Comparison of ENCODE assay signal across 1 cellular context in genomic region chr19:38389957-38390924, GRCh38.
TF ChIP-seq lines count a peak whose summit lies in the region.

No MANE protein-coding gene starts in this region.

TF ChIP-seq in H1, 55 proteins besides CTCF, POLR2A, EP300 and RAD21:
- TF ChIP-seq BRCA1 (IDR thresholded peaks at IDR 0.05; ENCODE audit: low read depth, low read length) (no peak), GABPA (IDR thresholded peaks at IDR 0.05; ENCODE audit: borderline replicate concordance, insufficient read depth, low read length) (no peak), RFX5 (IDR thresholded peaks at IDR 0.05; ENCODE audit: borderline replicate concordance, low read depth, low read length) (no peak), MAFK (IDR thresholded peaks at IDR 0.05; ENCODE audit: low read depth, low read length) (no peak), TCF12 (IDR thresholded peaks at IDR 0.05; ENCODE audit: low read depth, low read length) (no peak), RBBP5 (IDR thresholded peaks at IDR 0.05; ENCODE audit: borderline replicate concordance, low read depth, low read length) (no peak), JUN (IDR thresholded peaks at IDR 0.05; ENCODE audit: low read depth, low read length) (no peak), SIX5 (IDR thresholded peaks at IDR 0.05; ENCODE audit: low read depth, low read length) (no peak), CHD2 (IDR thresholded peaks at IDR 0.05; ENCODE audit: low read length) (no peak), SIN3A (conservative IDR thresholded peaks at IDR 0.05 in 1 of 2, IDR thresholded peaks at IDR 0.05 in 1 of 2; ENCODE audit: low read depth in 1 of 2, low read length in 2 of 2) (no peak)
